ENCODE assay signal across 17 cellular contexts in the genomic region with DNA sequence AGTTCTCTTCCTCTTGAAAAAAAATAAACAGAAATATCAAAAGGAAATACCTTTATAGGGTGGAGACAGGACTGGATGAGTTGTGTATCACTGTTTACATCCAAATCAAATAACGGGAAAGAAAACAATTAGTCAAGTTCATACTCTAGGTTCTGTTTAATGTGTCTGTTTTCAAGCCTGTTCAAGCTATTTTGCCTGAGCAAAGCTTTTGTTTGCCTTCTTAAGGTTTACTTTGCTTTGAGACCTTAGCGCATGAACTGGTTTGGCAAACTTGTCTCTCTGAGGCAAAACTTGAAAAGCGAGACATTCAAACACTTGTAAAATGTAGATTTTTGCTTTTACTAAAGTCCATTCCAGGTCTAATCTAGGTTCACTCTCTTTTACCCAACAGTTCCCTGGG.
"Had no signal": no experiment of that assay in that cellular context is flagged by ENCODE, and none has a peak within 500 bp of the region (broad histone marks: within the 10 kb centered on the region; RNA-seq: fewer than 3 reads in every experiment).

No MANE protein-coding gene starts in this region.

- ATAC-seq: foreskin keratinocyte; natural killer cell treated with Interleukin-12 subunit alpha and Interleukin-12 subunit beta and Interleukin-15 and Interleukin-18, amount 100 ng/mL, for 72 hours; pancreas; right lobe of liver; stimulated activated effector memory CD8-positive, alpha-beta T cell treated with anti-CD3 and anti-CD28 coated beads, Interleukin-12 subunit alpha, Interleukin-12 subunit beta, amount 100 ng/mL, for 72 hours; stimulated activated naive CD8-positive, alpha-beta T cell treated with anti-CD3 and anti-CD28 coated beads, Interleukin-15, Interleukin-2, amounts not matched to agents 100 U/mL and 50 U/mL, for 24 hours; upper lobe of right lung had no signal

- DNase-seq: erythroblast; foreskin keratinocyte; immature natural killer cell; left ventricle myocardium inferior; lower lobe of right lung; midbrain; occipital lobe; pancreas; right lobe of liver; stimulated activated CD4-positive, alpha-beta T cell treated with anti-CD3 and anti-CD28 coated beads, Interleukin-4, amount 100 ng/mL, for 1 hour; stimulated activated CD8-positive, alpha-beta memory T cell treated with anti-CD3 and anti-CD28 coated beads, Interleukin-4, amount 100 ng/mL, for 48 hours; stimulated activated naive CD8-positive, alpha-beta T cell treated with anti-CD3 and anti-CD28 coated beads, Interleukin-15, Interleukin-2, amounts not matched to agents 100 U/mL and 50 U/mL, for 24 hours; tibial artery; upper lobe of right lung had no signal

- H3K4me3 ChIP-seq: left ventricle myocardium inferior, lower lobe of right lung, pancreas, right lobe of liver, suprapubic skin, tibial artery, upper lobe of right lung had no signal
